ENCODE assay signal across 1 cellular context in the genomic region with DNA sequence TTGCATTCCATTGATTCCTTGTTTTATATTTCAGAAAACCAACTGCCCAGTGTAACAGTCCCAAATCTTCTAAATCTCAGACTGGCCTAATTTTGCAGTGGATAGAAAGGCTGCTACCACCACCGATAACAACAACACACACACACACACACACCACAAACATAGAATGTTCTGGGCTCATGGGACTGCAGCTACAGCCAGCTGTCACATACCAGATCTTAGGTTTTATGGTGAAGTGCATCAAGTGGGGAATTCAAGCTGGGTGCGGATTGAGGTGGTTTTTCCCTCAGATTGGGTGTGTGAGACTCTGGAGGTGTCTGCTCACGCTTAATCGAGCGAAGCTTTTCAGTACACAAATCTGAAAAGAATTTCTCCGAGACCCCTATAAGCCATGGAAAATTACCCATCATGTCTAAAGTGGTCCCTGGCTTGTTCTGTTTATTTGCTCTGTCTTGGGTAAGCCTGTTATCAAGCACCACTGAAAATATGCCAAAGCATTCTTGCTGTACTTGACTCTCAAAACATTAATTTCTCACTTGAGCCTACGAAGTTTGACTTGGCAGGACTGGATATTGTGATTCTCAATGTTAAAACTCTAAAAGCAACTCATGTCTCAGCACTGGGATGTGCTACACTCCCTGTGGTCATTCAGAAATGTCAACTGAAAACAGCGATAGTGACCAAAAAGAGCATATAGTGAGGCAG.
TF ChIP-seq lines count a peak whose summit lies in the region.

No MANE protein-coding gene starts in this region.

TF ChIP-seq in GM23338, 12 proteins besides CTCF, POLR2A, EP300 and RAD21 (continued from another document):
- TF ChIP-seq, protein P1, sequence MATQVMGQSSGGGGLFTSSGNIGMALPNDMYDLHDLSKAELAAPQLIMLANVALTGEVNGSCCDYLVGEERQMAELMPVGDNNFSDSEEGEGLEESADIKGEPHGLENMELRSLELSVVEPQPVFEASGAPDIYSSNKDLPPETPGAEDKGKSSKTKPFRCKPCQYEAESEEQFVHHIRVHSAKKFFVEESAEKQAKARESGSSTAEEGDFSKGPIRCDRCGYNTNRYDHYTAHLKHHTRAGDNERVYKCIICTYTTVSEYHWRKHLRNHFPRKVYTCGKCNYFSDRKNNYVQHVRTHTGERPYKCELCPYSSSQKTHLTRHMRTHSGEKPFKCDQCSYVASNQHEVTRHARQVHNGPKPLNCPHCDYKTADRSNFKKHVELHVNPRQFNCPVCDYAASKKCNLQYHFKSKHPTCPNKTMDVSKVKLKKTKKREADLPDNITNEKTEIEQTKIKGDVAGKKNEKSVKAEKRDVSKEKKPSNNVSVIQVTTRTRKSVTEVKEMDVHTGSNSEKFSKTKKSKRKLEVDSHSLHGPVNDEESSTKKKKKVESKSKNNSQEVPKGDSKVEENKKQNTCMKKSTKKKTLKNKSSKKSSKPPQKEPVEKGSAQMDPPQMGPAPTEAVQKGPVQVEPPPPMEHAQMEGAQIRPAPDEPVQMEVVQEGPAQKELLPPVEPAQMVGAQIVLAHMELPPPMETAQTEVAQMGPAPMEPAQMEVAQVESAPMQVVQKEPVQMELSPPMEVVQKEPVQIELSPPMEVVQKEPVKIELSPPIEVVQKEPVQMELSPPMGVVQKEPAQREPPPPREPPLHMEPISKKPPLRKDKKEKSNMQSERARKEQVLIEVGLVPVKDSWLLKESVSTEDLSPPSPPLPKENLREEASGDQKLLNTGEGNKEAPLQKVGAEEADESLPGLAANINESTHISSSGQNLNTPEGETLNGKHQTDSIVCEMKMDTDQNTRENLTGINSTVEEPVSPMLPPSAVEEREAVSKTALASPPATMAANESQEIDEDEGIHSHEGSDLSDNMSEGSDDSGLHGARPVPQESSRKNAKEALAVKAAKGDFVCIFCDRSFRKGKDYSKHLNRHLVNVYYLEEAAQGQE (IDR thresholded peaks at IDR 0.05; ENCODE audit: unreplicated experiment) = no peak
- no peak for TF ChIP-seq ZNF331 (CRISPR knock-in tag; IDR thresholded peaks at IDR 0.05; ENCODE audit: low read depth)
- TF ChIP-seq ZNF114 (CRISPR knock-in tag; IDR thresholded peaks at IDR 0.05) = no peak
- TF ChIP-seq ETS1 (IDR thresholded peaks at IDR 0.05) = no peak
- TF ChIP-seq CREB1 (CRISPR knock-in tag; IDR thresholded peaks at IDR 0.05; ENCODE audit: low read depth) = no peak
- no peak for TF ChIP-seq JUNB (IDR thresholded peaks at IDR 0.05; ENCODE audit: unreplicated experiment)
- no peak for TF ChIP-seq EZH2phosphoT487 (IDR thresholded peaks at IDR 0.05; ENCODE audit: unreplicated experiment)
- no peak for TF ChIP-seq EZH2 (IDR thresholded peaks at IDR 0.05; ENCODE audit: low read depth, unreplicated experiment)
